1 cellular context compared by ENCODE assay signal in the genomic region with DNA sequence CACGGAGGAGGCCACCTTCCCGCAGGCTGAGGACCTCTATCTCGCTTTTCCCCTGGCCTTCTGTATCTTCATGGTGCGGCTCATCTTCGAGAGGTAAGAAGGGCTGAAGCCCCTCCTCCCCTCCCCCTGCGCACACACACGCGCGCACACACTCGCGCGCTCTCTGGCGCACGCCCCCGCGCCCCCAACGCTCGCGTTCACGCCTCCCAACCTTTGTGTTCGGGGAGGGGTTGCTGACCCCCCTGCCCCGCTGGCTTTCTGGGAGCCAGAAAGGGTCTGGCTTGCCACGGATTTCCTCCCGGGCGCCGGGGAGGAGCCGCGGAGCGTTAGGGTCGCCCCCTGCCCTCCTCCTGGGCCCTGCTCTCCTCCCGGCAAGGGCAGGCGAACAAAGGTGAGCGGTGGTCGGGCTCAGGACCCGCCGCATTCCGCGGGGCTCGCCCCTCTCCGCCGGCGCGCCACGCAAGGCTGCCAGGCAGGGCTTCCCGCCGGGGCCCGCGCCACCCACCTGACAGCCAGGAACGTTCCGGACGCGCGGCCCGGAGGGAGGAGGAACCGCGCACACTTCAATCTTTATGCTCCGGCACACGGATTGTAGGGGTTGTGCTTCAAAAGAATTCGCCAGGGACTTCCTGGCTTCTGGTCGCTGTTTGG.
TF ChIP-seq lines count a peak whose summit lies in the region.

No MANE protein-coding gene starts in this region.

TF ChIP-seq in K562, 482 proteins besides CTCF, POLR2A, EP300 and RAD21 (continued from another document and continues in another):
- no peak for TF ChIP-seq JUNB (CRISPR knock-in tag; conservative IDR thresholded peaks at IDR 0.05)
- no peak for TF ChIP-seq KLF13 (tag; IDR thresholded peaks at IDR 0.05; ENCODE audit: borderline replicate concordance, low read depth)
- 0 out of 2 replicates have a peak, but pooled peaks have one; percentile 1 for TF ChIP-seq POLR2G (IDR thresholded peaks at IDR 0.05; ENCODE audit: low read depth, low read length)
- TF ChIP-seq SIN3B (IDR thresholded peaks at IDR 0.05; ENCODE audit: low read depth) = no peak
- TF ChIP-seq E2F3 (CRISPR knock-in tag; IDR thresholded peaks at IDR 0.05) = 0 out of 2 replicates have a peak, but pooled peaks have one; percentile 49
- TF ChIP-seq NR3C1 (CRISPR knock-in tag; IDR thresholded peaks at IDR 0.05) = no peak
- TF ChIP-seq KAT7 (CRISPR knock-in tag; IDR thresholded peaks at IDR 0.05; ENCODE audit: borderline replicate concordance) = 0 out of 2 replicates have a peak, but pooled peaks have one; percentile 21
- no peak for TF ChIP-seq CTBP1 (IDR thresholded peaks at IDR 0.05; ENCODE audit: borderline replicate concordance)
- TF ChIP-seq, protein P1, sequence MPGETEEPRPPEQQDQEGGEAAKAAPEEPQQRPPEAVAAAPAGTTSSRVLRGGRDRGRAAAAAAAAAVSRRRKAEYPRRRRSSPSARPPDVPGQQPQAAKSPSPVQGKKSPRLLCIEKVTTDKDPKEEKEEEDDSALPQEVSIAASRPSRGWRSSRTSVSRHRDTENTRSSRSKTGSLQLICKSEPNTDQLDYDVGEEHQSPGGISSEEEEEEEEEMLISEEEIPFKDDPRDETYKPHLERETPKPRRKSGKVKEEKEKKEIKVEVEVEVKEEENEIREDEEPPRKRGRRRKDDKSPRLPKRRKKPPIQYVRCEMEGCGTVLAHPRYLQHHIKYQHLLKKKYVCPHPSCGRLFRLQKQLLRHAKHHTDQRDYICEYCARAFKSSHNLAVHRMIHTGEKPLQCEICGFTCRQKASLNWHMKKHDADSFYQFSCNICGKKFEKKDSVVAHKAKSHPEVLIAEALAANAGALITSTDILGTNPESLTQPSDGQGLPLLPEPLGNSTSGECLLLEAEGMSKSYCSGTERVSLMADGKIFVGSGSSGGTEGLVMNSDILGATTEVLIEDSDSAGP (CRISPR knock-in tag; IDR thresholded peaks at IDR 0.05) = 0 out of 2 replicates have a peak, but pooled peaks have one; percentile 44
- TF ChIP-seq, protein P2, sequence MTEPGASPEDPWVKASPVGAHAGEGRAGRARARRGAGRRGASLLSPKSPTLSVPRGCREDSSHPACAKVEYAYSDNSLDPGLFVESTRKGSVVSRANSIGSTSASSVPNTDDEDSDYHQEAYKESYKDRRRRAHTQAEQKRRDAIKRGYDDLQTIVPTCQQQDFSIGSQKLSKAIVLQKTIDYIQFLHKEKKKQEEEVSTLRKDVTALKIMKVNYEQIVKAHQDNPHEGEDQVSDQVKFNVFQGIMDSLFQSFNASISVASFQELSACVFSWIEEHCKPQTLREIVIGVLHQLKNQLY (CRISPR knock-in tag; conservative IDR thresholded peaks at IDR 0.05) = no peak
- TF ChIP-seq MAZ (CRISPR knock-in tag; conservative IDR thresholded peaks at IDR 0.05 in 1 of 2, IDR thresholded peaks at IDR 0.05 in 1 of 2) = peak in 1 of 2 experiments; percentile 63; a peak in 3 of 4 replicates
- TF ChIP-seq XRCC3 (IDR thresholded peaks at IDR 0.05) = no peak
- no peak for TF ChIP-seq SAFB2 (IDR thresholded peaks at IDR 0.05; ENCODE audit: borderline replicate concordance, low read depth, low read length, severe bottlenecking)
- TF ChIP-seq STAG1 (CRISPR knock-in tag; IDR thresholded peaks at IDR 0.05; ENCODE audit: borderline replicate concordance) = 0 out of 2 replicates have a peak, but pooled peaks have one; percentile 2
- peak; percentile 71; the same call in 1 of the 2 replicates for TF ChIP-seq NR1H2 (CRISPR knock-in tag; IDR thresholded peaks at IDR 0.05)
- TF ChIP-seq ZBTB7A (IDR thresholded peaks at IDR 0.05; ENCODE audit: borderline replicate concordance, control insufficient read depth, low read depth, low read length) = 0 out of 2 replicates have a peak, but pooled peaks have one; percentile 48
- TF ChIP-seq, protein P3, sequence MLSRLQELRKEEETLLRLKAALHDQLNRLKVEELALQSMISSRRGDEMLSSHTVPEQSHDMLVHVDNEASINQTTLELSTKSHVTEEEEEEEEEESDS (CRISPR knock-in tag; IDR thresholded peaks at IDR 0.05) = no peak
- no peak for TF ChIP-seq POLR3A (IDR thresholded peaks at IDR 0.05; ENCODE audit: borderline replicate concordance, extremely low read depth, insufficient read depth, insufficient read length)
- TF ChIP-seq ZFX (CRISPR knock-in tag; IDR thresholded peaks at IDR 0.05) = peak; percentile 8; the same call in 1 of the 2 replicates
- TF ChIP-seq, protein P4, sequence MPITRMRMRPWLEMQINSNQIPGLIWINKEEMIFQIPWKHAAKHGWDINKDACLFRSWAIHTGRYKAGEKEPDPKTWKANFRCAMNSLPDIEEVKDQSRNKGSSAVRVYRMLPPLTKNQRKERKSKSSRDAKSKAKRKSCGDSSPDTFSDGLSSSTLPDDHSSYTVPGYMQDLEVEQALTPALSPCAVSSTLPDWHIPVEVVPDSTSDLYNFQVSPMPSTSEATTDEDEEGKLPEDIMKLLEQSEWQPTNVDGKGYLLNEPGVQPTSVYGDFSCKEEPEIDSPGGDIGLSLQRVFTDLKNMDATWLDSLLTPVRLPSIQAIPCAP (CRISPR knock-in tag; IDR thresholded peaks at IDR 0.05; ENCODE audit: borderline replicate concordance) = peak; percentile 44; the same call in 1 of the 2 replicates
- TF ChIP-seq, protein P5, sequence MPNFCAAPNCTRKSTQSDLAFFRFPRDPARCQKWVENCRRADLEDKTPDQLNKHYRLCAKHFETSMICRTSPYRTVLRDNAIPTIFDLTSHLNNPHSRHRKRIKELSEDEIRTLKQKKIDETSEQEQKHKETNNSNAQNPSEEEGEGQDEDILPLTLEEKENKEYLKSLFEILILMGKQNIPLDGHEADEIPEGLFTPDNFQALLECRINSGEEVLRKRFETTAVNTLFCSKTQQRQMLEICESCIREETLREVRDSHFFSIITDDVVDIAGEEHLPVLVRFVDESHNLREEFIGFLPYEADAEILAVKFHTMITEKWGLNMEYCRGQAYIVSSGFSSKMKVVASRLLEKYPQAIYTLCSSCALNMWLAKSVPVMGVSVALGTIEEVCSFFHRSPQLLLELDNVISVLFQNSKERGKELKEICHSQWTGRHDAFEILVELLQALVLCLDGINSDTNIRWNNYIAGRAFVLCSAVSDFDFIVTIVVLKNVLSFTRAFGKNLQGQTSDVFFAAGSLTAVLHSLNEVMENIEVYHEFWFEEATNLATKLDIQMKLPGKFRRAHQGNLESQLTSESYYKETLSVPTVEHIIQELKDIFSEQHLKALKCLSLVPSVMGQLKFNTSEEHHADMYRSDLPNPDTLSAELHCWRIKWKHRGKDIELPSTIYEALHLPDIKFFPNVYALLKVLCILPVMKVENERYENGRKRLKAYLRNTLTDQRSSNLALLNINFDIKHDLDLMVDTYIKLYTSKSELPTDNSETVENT (CRISPR knock-in tag; IDR thresholded peaks at IDR 0.05) = 0 out of 2 replicates have a peak, but pooled peaks have one; percentile 25
- TF ChIP-seq THRB (CRISPR knock-in tag; conservative IDR thresholded peaks at IDR 0.05) = no peak
- TF ChIP-seq ZNF263 (CRISPR knock-in tag; IDR thresholded peaks at IDR 0.05; ENCODE audit: borderline replicate concordance) = 0 out of 2 replicates have a peak, but pooled peaks have one; percentile 26
- no peak for TF ChIP-seq RBM39 (optimal IDR thresholded peaks at IDR 0.05; ENCODE audit: low read depth, low read length)
- TF ChIP-seq ELF1 (tag; IDR thresholded peaks at IDR 0.05) = no peak
- TF ChIP-seq ZNF395 (CRISPR knock-in tag; IDR thresholded peaks at IDR 0.05) = no peak
- peak in 1 of 2 experiments; percentile 75 for TF ChIP-seq E2F6 (IDR thresholded peaks at IDR 0.05; ENCODE audit: borderline replicate concordance in 1 of 2, extremely low read depth in 1 of 2, insufficient read depth in 1 of 2, insufficient read length in 1 of 2, low read depth in 1 of 2, low read length in 1 of 2, poor library complexity in 1 of 2, severe bottlenecking in 1 of 2)
- no peak for TF ChIP-seq SETDB1 (IDR thresholded peaks at IDR 0.05; ENCODE audit: low read length)
- TF ChIP-seq, protein P6, sequence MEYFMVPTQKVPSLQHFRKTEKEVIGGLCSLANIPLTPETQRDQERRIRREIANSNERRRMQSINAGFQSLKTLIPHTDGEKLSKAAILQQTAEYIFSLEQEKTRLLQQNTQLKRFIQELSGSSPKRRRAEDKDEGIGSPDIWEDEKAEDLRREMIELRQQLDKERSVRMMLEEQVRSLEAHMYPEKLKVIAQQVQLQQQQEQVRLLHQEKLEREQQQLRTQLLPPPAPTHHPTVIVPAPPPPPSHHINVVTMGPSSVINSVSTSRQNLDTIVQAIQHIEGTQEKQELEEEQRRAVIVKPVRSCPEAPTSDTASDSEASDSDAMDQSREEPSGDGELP (CRISPR knock-in tag; IDR thresholded peaks at IDR 0.05; ENCODE audit: borderline replicate concordance) = peak; percentile 66; the same call in 1 of the 2 replicates
- TF ChIP-seq ZNF311 (CRISPR knock-in tag; IDR thresholded peaks at IDR 0.05) = no peak
- 0 out of 2 replicates have a peak, but pooled peaks have one; percentile 23 for TF ChIP-seq CREM (IDR thresholded peaks at IDR 0.05; ENCODE audit: low read depth)
- TF ChIP-seq GABPB1 (CRISPR knock-in tag; IDR thresholded peaks at IDR 0.05) = peak; percentile 50; the same call in 1 of the 2 replicates
- TF ChIP-seq, protein P7, sequence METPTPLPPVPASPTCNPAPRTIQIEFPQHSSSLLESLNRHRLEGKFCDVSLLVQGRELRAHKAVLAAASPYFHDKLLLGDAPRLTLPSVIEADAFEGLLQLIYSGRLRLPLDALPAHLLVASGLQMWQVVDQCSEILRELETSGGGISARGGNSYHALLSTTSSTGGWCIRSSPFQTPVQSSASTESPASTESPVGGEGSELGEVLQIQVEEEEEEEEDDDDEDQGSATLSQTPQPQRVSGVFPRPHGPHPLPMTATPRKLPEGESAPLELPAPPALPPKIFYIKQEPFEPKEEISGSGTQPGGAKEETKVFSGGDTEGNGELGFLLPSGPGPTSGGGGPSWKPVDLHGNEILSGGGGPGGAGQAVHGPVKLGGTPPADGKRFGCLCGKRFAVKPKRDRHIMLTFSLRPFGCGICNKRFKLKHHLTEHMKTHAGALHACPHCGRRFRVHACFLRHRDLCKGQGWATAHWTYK (CRISPR knock-in tag; IDR thresholded peaks at IDR 0.05) = no peak
- no peak for TF ChIP-seq NCOA1 (IDR thresholded peaks at IDR 0.05; ENCODE audit: low read depth)
- TF ChIP-seq, protein P8, sequence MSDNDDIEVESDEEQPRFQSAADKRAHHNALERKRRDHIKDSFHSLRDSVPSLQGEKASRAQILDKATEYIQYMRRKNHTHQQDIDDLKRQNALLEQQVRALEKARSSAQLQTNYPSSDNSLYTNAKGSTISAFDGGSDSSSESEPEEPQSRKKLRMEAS (CRISPR knock-in tag; IDR thresholded peaks at IDR 0.05) = peak; percentile 52
- peak in 1 of 2 experiments; percentile 9; a peak in 1 of 4 replicates for TF ChIP-seq FOXA3 (CRISPR knock-in tag; conservative IDR thresholded peaks at IDR 0.05 in 1 of 2, IDR thresholded peaks at IDR 0.05 in 1 of 2)
- TF ChIP-seq, protein P9, sequence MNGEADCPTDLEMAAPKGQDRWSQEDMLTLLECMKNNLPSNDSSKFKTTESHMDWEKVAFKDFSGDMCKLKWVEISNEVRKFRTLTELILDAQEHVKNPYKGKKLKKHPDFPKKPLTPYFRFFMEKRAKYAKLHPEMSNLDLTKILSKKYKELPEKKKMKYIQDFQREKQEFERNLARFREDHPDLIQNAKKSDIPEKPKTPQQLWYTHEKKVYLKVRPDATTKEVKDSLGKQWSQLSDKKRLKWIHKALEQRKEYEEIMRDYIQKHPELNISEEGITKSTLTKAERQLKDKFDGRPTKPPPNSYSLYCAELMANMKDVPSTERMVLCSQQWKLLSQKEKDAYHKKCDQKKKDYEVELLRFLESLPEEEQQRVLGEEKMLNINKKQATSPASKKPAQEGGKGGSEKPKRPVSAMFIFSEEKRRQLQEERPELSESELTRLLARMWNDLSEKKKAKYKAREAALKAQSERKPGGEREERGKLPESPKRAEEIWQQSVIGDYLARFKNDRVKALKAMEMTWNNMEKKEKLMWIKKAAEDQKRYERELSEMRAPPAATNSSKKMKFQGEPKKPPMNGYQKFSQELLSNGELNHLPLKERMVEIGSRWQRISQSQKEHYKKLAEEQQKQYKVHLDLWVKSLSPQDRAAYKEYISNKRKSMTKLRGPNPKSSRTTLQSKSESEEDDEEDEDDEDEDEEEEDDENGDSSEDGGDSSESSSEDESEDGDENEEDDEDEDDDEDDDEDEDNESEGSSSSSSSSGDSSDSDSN (IDR thresholded peaks at IDR 0.05; ENCODE audit: borderline replicate concordance in 1 of 2, low read depth in 2 of 2, low read length in 2 of 2) = peak in 1 of 2 experiments; percentile 69; a peak in 1 of 4 replicates
- TF ChIP-seq, protein P10, sequence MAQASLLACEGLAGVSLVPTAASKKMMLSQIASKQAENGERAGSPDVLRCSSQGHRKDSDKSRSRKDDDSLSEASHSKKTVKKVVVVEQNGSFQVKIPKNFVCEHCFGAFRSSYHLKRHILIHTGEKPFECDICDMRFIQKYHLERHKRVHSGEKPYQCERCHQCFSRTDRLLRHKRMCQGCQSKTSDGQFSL (CRISPR knock-in tag; IDR thresholded peaks at IDR 0.05) = 0 out of 2 replicates have a peak, but pooled peaks have one; percentile 47
- TF ChIP-seq, protein P10 (tag; IDR thresholded peaks at IDR 0.05) = no peak
- 0 out of 2 replicates have a peak, but pooled peaks have one; percentile 17 for TF ChIP-seq KDM2B (CRISPR knock-in tag; IDR thresholded peaks at IDR 0.05)
- no peak for TF ChIP-seq NFRKB (IDR thresholded peaks at IDR 0.05; ENCODE audit: low read depth)
- TF ChIP-seq ZNF140 (CRISPR knock-in tag; IDR thresholded peaks at IDR 0.05) = no peak
